Comparison of ENCODE assay signal across 8 cellular contexts in the genomic region with DNA sequence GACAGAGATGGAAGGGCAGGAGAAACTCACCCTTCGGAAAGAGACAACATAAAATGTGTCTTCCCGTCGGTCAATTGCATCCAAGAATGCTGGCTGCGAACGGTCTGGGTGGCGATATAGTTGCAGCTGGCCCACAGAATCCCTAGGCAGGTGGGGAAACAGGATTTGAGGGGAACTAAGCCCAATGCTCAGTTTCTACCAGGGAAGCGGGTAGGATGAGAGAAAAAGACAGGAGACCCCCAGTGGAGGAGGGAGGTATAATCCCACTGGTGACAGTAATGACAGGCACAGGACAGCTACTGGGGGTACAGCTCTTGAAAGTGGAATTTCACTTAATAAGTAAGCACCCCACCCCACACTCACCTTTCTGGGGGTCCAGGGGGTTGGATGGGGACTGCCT. TPM values are rescaled to one million over a fixed set of nuclear protein-coding genes. Genes with fewer than 3 reads are reported as not detected.
DNase-seq lines count a peak whose midpoint lies in the region; TF ChIP-seq lines count a peak whose summit lies in the region.

No MANE protein-coding gene starts in this region.

- H3K27me3 ChIP-seq in KMS-11 (ENCODE audit: insufficient read depth, low read depth) = no peaks in the 10 kb centered on the region
- H3K27me3 ChIP-seq in colonic mucosa = no peaks in the 10 kb centered on the region

- H3K9ac ChIP-seq in KMS-11 = no peak overlapping the region
- H3K9ac ChIP-seq in colonic mucosa (ENCODE audit: low read depth in 2 of 2, low read length in 2 of 2) = no peak overlapping the region

- H3K4me1 ChIP-seq in KMS-11 (ENCODE audit: low read depth, poor library complexity, severe bottlenecking) = no peaks in the 10 kb centered on the region
- H3K4me1 ChIP-seq in colonic mucosa = peaks cover 4% of the 10 kb centered on the region

- peak; percentile 6 for DNase-seq in NCI-H1694 (lab: John Stamatoyannopoulos, UW)
- no peak for DNase-seq in NCI-H1694 treated with DMSO at 0.1 percent for 48 hours (lab: John Stamatoyannopoulos, UW)
- no peak for DNase-seq in chondrocyte (ENCODE audit: low spot score)
- DNase-seq in progenitor cell of endocrine pancreas (ENCODE audit: low spot score, unreplicated experiment) = no peak
- no peak for DNase-seq in GM20000 (ENCODE audit: low spot score)
- no peak for DNase-seq in SHP77 treated with DMSO at 0.1 percent for 48 hours (lab: John Stamatoyannopoulos, UW)
- no peak for DNase-seq in colonic mucosa

- no peaks in the 10 kb centered on the region for H3K9me3 ChIP-seq in colonic mucosa

- H3K4me3 Mint-ChIP-seq in chondrocyte (ENCODE audit: unreplicated experiment) (no peak overlapping the region), progenitor cell of endocrine pancreas (ENCODE audit: low read depth) (no peak overlapping the region)

- no peak overlapping the region for H3K4me3 ChIP-seq in KMS-11 (IDR thresholded peaks at IDR 0.05; ENCODE audit: insufficient read depth, low read depth, low read length)
- H3K4me3 ChIP-seq in colonic mucosa = no peak overlapping the region

- TF ChIP-seq CTCF in KMS-11 (conservative IDR thresholded peaks at IDR 0.05; ENCODE audit: low read depth, low read length) (peak; percentile 52), chondrocyte (IDR thresholded peaks at IDR 0.05) (peak; percentile 72), progenitor cell of endocrine pancreas (IDR thresholded peaks at IDR 0.05; ENCODE audit: unreplicated experiment) (peak; percentile 45), GM20000 (IDR thresholded peaks at IDR 0.05; ENCODE audit: extremely low read depth, missing control alignments) (no peak), colonic mucosa (IDR thresholded peaks at IDR 0.05) (no peak)

- H3K9me3 Mint-ChIP-seq in chondrocyte (ENCODE audit: low read depth) (no peaks in the 10 kb centered on the region), progenitor cell of endocrine pancreas (ENCODE audit: low read depth) (no peaks in the 10 kb centered on the region)

- H3K4me1 Mint-ChIP-seq in chondrocyte (ENCODE audit: low read depth) (peaks cover 28% of the 10 kb centered on the region), progenitor cell of endocrine pancreas (ENCODE audit: low read depth) (peaks cover 9% of the 10 kb centered on the region)

- H3K79me2 ChIP-seq in KMS-11 (ENCODE audit: insufficient read depth, low read depth) = no peaks in the 10 kb centered on the region

- H3K27ac Mint-ChIP-seq in chondrocyte (ENCODE audit: unreplicated experiment) = no peak overlapping the region
- no peak overlapping the region for H3K27ac Mint-ChIP-seq in progenitor cell of endocrine pancreas

- H3K4me2 ChIP-seq in KMS-11 = no peak overlapping the region

- no peak overlapping the region for H3K27ac ChIP-seq in KMS-11
- H3K27ac ChIP-seq in colonic mucosa = no peak overlapping the region

- intact Hi-C loops in colonic mucosa (cut with DNase I) = loop anchor here (5.0 kb wide), 2 partner anchors 41 to 126 kb away; no protein-coding TSS in a partner anchor

- H3K27me3 Mint-ChIP-seq in chondrocyte (ENCODE audit: low read depth) (no peaks in the 10 kb centered on the region), progenitor cell of endocrine pancreas (no peaks in the 10 kb centered on the region)

- H3K36me3 ChIP-seq in KMS-11 (ENCODE audit: insufficient read depth) = 0 out of 2 replicates have a peak, but pooled peaks cover 2% of the 10 kb centered on the region
- H3K36me3 ChIP-seq in colonic mucosa = peaks cover 7% of the 10 kb centered on the region

- H4K20me1 ChIP-seq in KMS-11 (ENCODE audit: insufficient read depth) = no peaks in the 10 kb centered on the region

- H2AFZ ChIP-seq in KMS-11 (ENCODE audit: low read depth) = no peak overlapping the region

- H3K36me3 Mint-ChIP-seq in chondrocyte (ENCODE audit: low read depth) (peaks cover 21% of the 10 kb centered on the region), progenitor cell of endocrine pancreas (ENCODE audit: insufficient read depth) (peaks cover 26% of the 10 kb centered on the region)

RNA-seq across cellular contexts. Expression of a gene that starts 7.5 kb away (rescaled TPM):
- total RNA-seq in chondrocyte = 1.9 to 2.9 TPM (median 2.3 TPM) in 3 replicates
- total RNA-seq in progenitor cell of endocrine pancreas = 10.3 and 14.6 TPM in 2 replicates
- 10 to 100 TPM in 1 of 2 donors, 1 to 10 TPM in 1; 7.3 to 20.1 TPM for total RNA-seq in colonic mucosa

RNA-seq across cellular contexts. Expression of a gene that starts 11.4 kb away (rescaled TPM):
- total RNA-seq in chondrocyte (68.0 to 86.5 TPM (median 68.7 TPM) in 3 replicates), progenitor cell of endocrine pancreas (89.4 and 95.0 TPM in 2 replicates), colonic mucosa (100 to 1,000 TPM in 1 of 2 donors, 10 to 100 TPM in 1; 83.3 to 131 TPM)

RNA-seq across cellular contexts. Expression of a gene that starts 13.4 kb away (rescaled TPM):
- 4.3 to 6.3 TPM (median 4.9 TPM) in 3 replicates for total RNA-seq in chondrocyte
- total RNA-seq in progenitor cell of endocrine pancreas = 8.4 and 8.7 TPM in 2 replicates
- 1 to 10 TPM; 5.2 to 8.1 TPM for total RNA-seq in colonic mucosa

RNA-seq across cellular contexts. Expression of a gene that starts 35.1 kb away (rescaled TPM):
- 0.73 to 1.6 TPM (median 1.3 TPM) in 3 replicates for total RNA-seq in chondrocyte
- 2.9 and 3.3 TPM in 2 replicates for total RNA-seq in progenitor cell of endocrine pancreas
- total RNA-seq in colonic mucosa = under 1 TPM; 0.72 to 0.90 TPM

RNA-seq across cellular contexts. Expression of a gene that starts 37.3 kb away (rescaled TPM):
- total RNA-seq in chondrocyte (35.6 to 37.9 TPM (median 35.8 TPM) in 3 replicates), progenitor cell of endocrine pancreas (75.5 and 80.8 TPM in 2 replicates), colonic mucosa (10 to 100 TPM; 18.4 to 21.0 TPM)

Comparison
In these comparisons a context has a peak if more than half of its experiments do, and no peak if none do; other contexts are left out.
1. CTCF ChIP-seq: peak in KMS-11 (single experiment), chondrocyte (single experiment) and progenitor cell of endocrine pancreas (single experiment); none in GM20000 (single experiment) and colonic mucosa (single experiment).